In the genomic region with DNA sequence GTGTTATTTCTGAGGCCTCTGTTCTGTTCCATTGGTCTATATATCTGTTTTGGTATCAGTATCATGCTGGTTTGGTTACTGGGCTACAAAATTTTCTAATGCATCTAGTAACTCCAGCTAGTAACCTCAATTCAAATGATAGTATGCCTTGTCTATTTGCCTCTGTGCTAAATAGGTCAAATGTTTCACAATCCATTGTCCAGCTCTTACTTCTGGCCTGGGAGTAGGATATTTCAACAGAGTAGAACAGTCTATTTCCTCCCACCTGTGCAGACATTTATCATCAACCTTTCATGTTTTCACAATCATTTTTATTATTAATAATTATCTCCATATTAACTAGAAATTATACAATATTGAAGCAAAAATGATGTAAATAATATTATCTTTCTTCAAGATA, we compare ENCODE assay signal across 21 cellular contexts.
"Had no signal": no experiment of that assay in that cellular context is flagged by ENCODE, and none has a peak within 500 bp of the region (broad histone marks: within the 10 kb centered on the region; RNA-seq: fewer than 3 reads in every experiment).

No MANE protein-coding gene starts in this region.

- H3K36me3 ChIP-seq: SJSA1 had no signal

- H3K9me3 ChIP-seq: SJSA1 had no signal

- H3K4me3 ChIP-seq: SJSA1, SK-N-MC had no signal

- DNase-seq: Karpas-422, KG1, MM.1S, NCI-H1092 treated with DMSO at 0.1 percent for 48 hours, NCI-H1436, NCI-H187, NCI-H2029, NCI-H2081 treated with DMSO at 0.1 percent for 48 hours, NCI-H2171, NCI-H226, NCI-H446, NCI-H510A, NCI-H524 treated with DMSO at 0.1 percent for 48 hours, NCI-H69, NCI-H774, Right ventricle myocardium superior, RPMI8226, SIG-M5 had no signal

- H3K27ac ChIP-seq: HL-60, SJSA1, SK-N-MC had no signal

- H3K27me3 ChIP-seq: SJSA1 had no signal
